Comparison of ENCODE assay signal across 11 cellular contexts in genomic region chr7:37408885-37409248, GRCh38. TPM values are rescaled to one million over a fixed set of nuclear protein-coding genes. Genes with fewer than 3 reads are reported as not detected.
DNase-seq lines count a peak whose midpoint lies in the region; ATAC-seq and TF ChIP-seq lines count a peak whose summit lies in the region.
"Had no signal": no experiment of that assay in that cellular context is flagged by ENCODE, and none has a peak within 500 bp of the region (broad histone marks: within the 10 kb centered on the region; RNA-seq: fewer than 3 reads in every experiment).

No MANE protein-coding gene starts in this region.

- no peaks in the 10 kb centered on the region for H3K36me3 ChIP-seq in neutrophil
- H3K36me3 ChIP-seq: adrenal gland, prostate gland had no signal

- H3K4me3 ChIP-seq in neutrophil (ENCODE audit: low read depth in 1 of 2, low read length in 1 of 2), result peak overlapping the region; percentile 1 to 24
- H3K4me3 ChIP-seq: adrenal gland, prostate gland had no signal

- peaks cover 12% of the 10 kb centered on the region for H3K9me3 Mint-ChIP-seq in activated T-helper 2 cell treated with anti-CD3 and anti-CD28 coated beads, Interferon-gamma antibody, Interleukin-2, Interleukin-4, amounts not matched to agents 10 μg/mL and 5 μg/mL and 100 μg/mL, durations not matched to agents 14 hours and 24 hours and 36 hours

- H3K27ac Mint-ChIP-seq in activated T-helper 2 cell treated with anti-CD3 and anti-CD28 coated beads, Interferon-gamma antibody, Interleukin-2, Interleukin-4, amounts not matched to agents 10 μg/mL and 5 μg/mL and 100 μg/mL, durations not matched to agents 14 hours and 24 hours and 36 hours, result peak overlapping the region; percentile 90

- H3K36me3 Mint-ChIP-seq in activated T-helper 2 cell treated with anti-CD3 and anti-CD28 coated beads, Interferon-gamma antibody, Interleukin-2, Interleukin-4, amounts not matched to agents 10 μg/mL and 5 μg/mL and 100 μg/mL, durations not matched to agents 14 hours and 24 hours and 36 hours (ENCODE audit: low read depth), result peaks cover 7% of the 10 kb centered on the region

- H3K27me3 ChIP-seq in neutrophil, result no peaks in the 10 kb centered on the region
- H3K27me3 ChIP-seq: adrenal gland had no signal

- H3K4me1 ChIP-seq in neutrophil (ENCODE audit: control insufficient read depth in 1 of 2, insufficient read depth in 1 of 2, low read depth in 1 of 2, low read length in 1 of 2), result peaks cover 41 to 45% of the 10 kb centered on the region in 2 experiments
- H3K4me1 ChIP-seq: prostate gland had no signal

- intact Hi-C loops in activated T-helper 2 cell treated with anti-CD3 and anti-CD28 coated beads, Interferon-gamma antibody, Interleukin-2, Interleukin-4, amounts not matched to agents 10 μg/mL and 5 μg/mL and 100 μg/mL, durations not matched to agents 14 hours and 24 hours and 36 hours (cut with micrococcal nuclease), result loop anchor here (1.0 kb wide), 4 partner anchors 23 to 68 kb away; partner anchors contain the start of gene ELMO1

- TF ChIP-seq CTCF in neutrophil (IDR thresholded peaks at IDR 0.05), result no peak

- peak overlapping the region; percentile 75 for H3K27ac ChIP-seq in neutrophil
- H3K27ac ChIP-seq: prostate gland had no signal

- peak; percentile 66 for ATAC-seq in HG02885 (IDR thresholded peaks at IDR 0.05; ENCODE audit: poor library complexity, unreplicated experiment)

- peak; percentile 23 to 30 for DNase-seq in activated CD4-positive, alpha-beta T cell treated with anti-CD3 and anti-CD28 coated beads for 4 hours
- DNase-seq in activated CD4-positive, alpha-beta T cell treated with anti-CD3 and anti-CD28 coated beads, Interleukin-2, amount 50 U/mL, for 48 hours, result no peak
- no peak for DNase-seq in activated T-helper 2 cell treated with anti-CD3 and anti-CD28 coated beads, Interferon-gamma antibody, Interleukin-2, Interleukin-4, amounts not matched to agents 10 μg/mL and 5 μg/mL and 100 μg/mL, durations not matched to agents 14 hours and 24 hours and 36 hours (ENCODE audit: low spot score)
- DNase-seq in HuH-7 (ENCODE audit: low spot score) (no peak), SKM-1 (lab: John Stamatoyannopoulos, UW; ENCODE audit: unreplicated experiment) (no peak)
- DNase-seq in activated CD8-positive, alpha-beta memory T cell treated with anti-CD3 and anti-CD28 coated beads, Interleukin-2, amount 50 U/mL, for 4 hours, result no peak
- DNase-seq: adrenal gland, NCI-H446 treated with DMSO at 0.1 percent for 48 hours had no signal

- H3K9me3 ChIP-seq in neutrophil, result no peaks in the 10 kb centered on the region
- H3K9me3 ChIP-seq: adrenal gland, prostate gland had no signal

- no peaks in the 10 kb centered on the region for H3K27me3 Mint-ChIP-seq in activated T-helper 2 cell treated with anti-CD3 and anti-CD28 coated beads, Interferon-gamma antibody, Interleukin-2, Interleukin-4, amounts not matched to agents 10 μg/mL and 5 μg/mL and 100 μg/mL, durations not matched to agents 14 hours and 24 hours and 36 hours (ENCODE audit: low read depth)

- peak overlapping the region; percentile 80 for H3K4me3 Mint-ChIP-seq in activated T-helper 2 cell treated with anti-CD3 and anti-CD28 coated beads, Interferon-gamma antibody, Interleukin-2, Interleukin-4, amounts not matched to agents 10 μg/mL and 5 μg/mL and 100 μg/mL, durations not matched to agents 14 hours and 24 hours and 36 hours (ENCODE audit: low read depth)

- H3K4me1 Mint-ChIP-seq in activated T-helper 2 cell treated with anti-CD3 and anti-CD28 coated beads, Interferon-gamma antibody, Interleukin-2, Interleukin-4, amounts not matched to agents 10 μg/mL and 5 μg/mL and 100 μg/mL, durations not matched to agents 14 hours and 24 hours and 36 hours (ENCODE audit: low read depth), result peaks cover 55% of the 10 kb centered on the region

RNA-seq across cellular contexts. Expression of gene ELMO1, which starts 39.8 kb away (rescaled TPM):
- total RNA-seq in activated T-helper 2 cell treated with anti-CD3 and anti-CD28 coated beads, Interferon-gamma antibody, Interleukin-2, Interleukin-4, amounts not matched to agents 10 μg/mL and 5 μg/mL and 100 μg/mL, durations not matched to agents 14 hours and 24 hours and 36 hours, result 112 and 117 TPM in 2 replicates

Comparison
In these comparisons a context has a peak if more than half of its experiments do, and no peak if none do; other contexts are left out.
1. DNase-seq: peak in activated CD4-positive, alpha-beta T cell treated with anti-CD3 and anti-CD28 coated beads for 4 hours (2 of 2); none in activated CD4-positive, alpha-beta T cell treated with anti-CD3 and anti-CD28 coated beads, Interleukin-2, amount 50 U/mL, for 48 hours (0 of 2), activated T-helper 2 cell treated with anti-CD3 and anti-CD28 coated beads, Interferon-gamma antibody, Interleukin-2, Interleukin-4, amounts not matched to agents 10 μg/mL and 5 μg/mL and 100 μg/mL, durations not matched to agents 14 hours and 24 hours and 36 hours (single experiment), HuH-7 (single experiment), SKM-1 (single experiment) and activated CD8-positive, alpha-beta memory T cell treated with anti-CD3 and anti-CD28 coated beads, Interleukin-2, amount 50 U/mL, for 4 hours (single experiment).